ENCODE assay signal across 1 cellular context in the genomic region with DNA sequence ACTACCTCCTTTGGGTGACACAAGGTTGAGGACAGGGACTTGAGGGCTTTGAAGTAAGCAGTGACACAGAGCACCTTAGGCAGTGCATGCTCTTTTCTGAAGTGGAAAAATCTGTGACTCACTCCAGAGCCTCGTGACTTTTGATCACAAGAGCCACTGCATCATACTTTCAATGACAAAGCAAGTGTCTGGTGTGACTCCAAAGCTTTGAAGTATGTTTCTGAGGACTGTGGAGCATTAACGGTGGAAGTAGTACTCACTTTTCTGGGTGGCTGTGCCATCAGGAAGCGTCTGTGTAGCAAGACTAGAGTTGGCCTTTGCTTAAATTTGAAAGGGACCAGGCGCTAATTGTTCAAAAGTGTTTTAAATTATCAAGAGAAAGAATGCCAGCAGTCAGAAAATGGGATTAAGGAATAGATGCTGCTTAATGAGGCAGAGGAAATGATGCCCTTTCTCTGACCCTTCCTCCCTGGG.
A peak's percentile ranks its signal among the peaks of the same experiment; 100 is the strongest.
TF ChIP-seq lines count a peak whose summit lies in the region.

No MANE protein-coding gene starts in this region.

TF ChIP-seq in HEK293, 187 proteins besides CTCF, POLR2A, EP300 and RAD21 (continued from another document):
- TF ChIP-seq SP3 (tag by site-specific recombination; IDR thresholded peaks at IDR 0.05) (no peak), ZNF366 (tag by site-specific recombination; conservative IDR thresholded peaks at IDR 0.05) (peak; percentile 51), ZNF394 (tag by site-specific recombination; IDR thresholded peaks at IDR 0.05; ENCODE audit: borderline replicate concordance) (peak; percentile 37; the same call in 1 of the 2 replicates), ZNF138 (tag by site-specific recombination; IDR thresholded peaks at IDR 0.05; ENCODE audit: borderline replicate concordance) (no peak), ZFP69B (tag by site-specific recombination; IDR thresholded peaks at IDR 0.05) (no peak), TCF7L2 (IDR thresholded peaks at IDR 0.05; ENCODE audit: borderline replicate concordance, low read depth, low read length) (no peak), ZFP41 (tag by site-specific recombination; IDR thresholded peaks at IDR 0.05; ENCODE audit: borderline replicate concordance) (no peak), ZNF24 (tag by site-specific recombination; IDR thresholded peaks at IDR 0.05) (0 out of 2 replicates have a peak, but pooled peaks have one; percentile 42), ZNF248 (tag by site-specific recombination; IDR thresholded peaks at IDR 0.05) (no peak), HOXA7 (CRISPR knock-in tag; IDR thresholded peaks at IDR 0.05; ENCODE audit: borderline replicate concordance) (no peak), ZNF398 (tag by site-specific recombination; IDR thresholded peaks at IDR 0.05) (no peak), ZNF768 (tag by site-specific recombination; IDR thresholded peaks at IDR 0.05) (no peak)
